In the genomic region with DNA sequence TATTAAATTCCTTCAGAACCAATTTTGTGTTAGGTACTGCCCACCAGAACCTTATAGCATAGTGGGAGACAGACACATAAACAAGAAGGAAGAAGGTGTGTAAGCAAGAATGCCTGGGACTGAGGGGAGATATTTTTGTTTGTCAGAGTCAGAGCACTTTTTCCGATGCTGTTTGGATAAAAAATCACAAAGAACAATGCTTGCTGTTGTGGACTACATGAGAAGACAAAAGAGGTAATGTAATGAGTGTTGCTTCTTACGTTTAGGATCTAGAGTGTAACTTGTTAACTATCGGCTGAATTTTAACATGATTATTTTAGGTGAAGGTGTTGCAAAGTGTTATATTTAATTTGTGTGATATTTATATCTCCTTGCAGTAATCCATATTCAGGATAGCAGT, we compare ENCODE assay signal across 28 cellular contexts.
DNase-seq lines count a peak whose midpoint lies in the region; ATAC-seq, FAIRE-seq and TF ChIP-seq lines count a peak whose summit lies in the region.
"Had no signal": no experiment of that assay in that cellular context is flagged by ENCODE, and none has a peak within 500 bp of the region (broad histone marks: within the 10 kb centered on the region; RNA-seq: fewer than 3 reads in every experiment).

No MANE protein-coding gene starts in this region.

- ATAC-seq in naive thymus-derived CD4-positive, alpha-beta T cell: no peak
- no peak for ATAC-seq in WTC11
- ATAC-seq: body of pancreas, heart left ventricle, left lobe of liver had no signal

- peak overlapping the region in 56 of 59 donors; percentile 4 to 87 (median 68) for H3K27ac ChIP-seq in dorsolateral prefrontal cortex
- no peak overlapping the region for H3K27ac ChIP-seq in naive thymus-derived CD4-positive, alpha-beta T cell (ENCODE audit: low read depth, low read length)
- H3K27ac ChIP-seq: body of pancreas, heart left ventricle, skin epidermis, stomach, transverse colon, WERI-Rb-1 had no signal

- CTCF ChIA-PET in naive thymus-derived CD4-positive, alpha-beta T cell (lab: Charles Lee): no interaction called here
- CTCF ChIA-PET in WTC11 (lab: Charles Lee): no interaction called here
- CTCF ChIA-PET in activated CD4-positive, alpha-beta memory T cell treated with anti-CD3 and anti-CD28 coated beads for 36 hours (lab: Charles Lee): no interaction called here

- TF ChIP-seq CTCF in D721Med (IDR thresholded peaks at IDR 0.05; ENCODE audit: insufficient read depth, missing control alignments) (no peak), dorsolateral prefrontal cortex (IDR thresholded peaks at IDR 0.05 in 54 of 56, conservative IDR thresholded peaks at IDR 0.05 in 2 of 56; ENCODE audit: low read depth in 1 of 56, partially characterized antibody in 56 of 56) (no peak), WTC11 (IDR thresholded peaks at IDR 0.05) (no peak)

- H3K4me1 ChIP-seq in naive thymus-derived CD4-positive, alpha-beta T cell (ENCODE audit: control insufficient read depth in 2 of 2, insufficient read depth in 2 of 2, low read length in 2 of 2): no peaks in the 10 kb centered on the region
- H3K4me1 ChIP-seq: body of pancreas, Caco-2, heart left ventricle, transverse colon had no signal

- H3K27me3 Mint-ChIP-seq in naive thymus-derived CD4-positive, alpha-beta T cell: no peaks in the 10 kb centered on the region
- H3K27me3 Mint-ChIP-seq in WTC11 (ENCODE audit: low read depth): no peaks in the 10 kb centered on the region
- H3K27me3 Mint-ChIP-seq in activated CD4-positive, alpha-beta memory T cell treated with anti-CD3 and anti-CD28 coated beads for 36 hours: no peaks in the 10 kb centered on the region
- H3K27me3 Mint-ChIP-seq: activated CD4-positive, alpha-beta T cell treated with anti-CD3 and anti-CD28 coated beads, Interleukin-2, amount 10 ng/mL, durations not matched to agents 7 days and 5 days had no signal

- peaks cover 31 to 82% (median 52%) of the 10 kb centered on the region in 3 experiments for H3K36me3 ChIP-seq in naive thymus-derived CD4-positive, alpha-beta T cell (ENCODE audit: control insufficient read depth in 2 of 3, insufficient read depth in 3 of 3, low read length in 3 of 3)

- H3K36me3 Mint-ChIP-seq in naive thymus-derived CD4-positive, alpha-beta T cell: peaks cover 12 to 51% (median 38%) of the 10 kb centered on the region in 5 donors
- H3K36me3 Mint-ChIP-seq in WTC11: peaks cover 25% of the 10 kb centered on the region
- peaks cover 16% of the 10 kb centered on the region for H3K36me3 Mint-ChIP-seq in activated CD4-positive, alpha-beta memory T cell treated with anti-CD3 and anti-CD28 coated beads for 36 hours

- H3K4me1 Mint-ChIP-seq in naive thymus-derived CD4-positive, alpha-beta T cell: peaks cover 3 to 66% (median 48%) of the 10 kb centered on the region in 7 donors
- no peaks in the 10 kb centered on the region for H3K4me1 Mint-ChIP-seq in WTC11
- peaks cover 23% of the 10 kb centered on the region for H3K4me1 Mint-ChIP-seq in activated CD4-positive, alpha-beta memory T cell treated with anti-CD3 and anti-CD28 coated beads for 36 hours (ENCODE audit: low read depth)

- H3K9me3 ChIP-seq in naive thymus-derived CD4-positive, alpha-beta T cell (ENCODE audit: control insufficient read depth in 2 of 3, low read length in 3 of 3): no peaks in the 10 kb centered on the region
- H3K9me3 ChIP-seq: body of pancreas, Caco-2, heart left ventricle, stomach, transverse colon had no signal

- no peaks in the 10 kb centered on the region for H3K27me3 ChIP-seq in dorsolateral prefrontal cortex
- no peaks in the 10 kb centered on the region for H3K27me3 ChIP-seq in naive thymus-derived CD4-positive, alpha-beta T cell (ENCODE audit: control insufficient read depth in 2 of 2, insufficient read depth in 2 of 2, low read length in 2 of 2)
- H3K27me3 ChIP-seq: body of pancreas, heart left ventricle, stomach, transverse colon had no signal

- intact Hi-C loops in dorsolateral prefrontal cortex (cut with DNase I): no loop called here
- intact Hi-C loops in naive thymus-derived CD4-positive, alpha-beta T cell (cut with micrococcal nuclease): loop anchor here in 1 of 2 donors (2.0 kb wide), 1 partner anchor 13 kb away; no protein-coding TSS in a partner anchor
- intact Hi-C loops in activated CD4-positive, alpha-beta memory T cell treated with anti-CD3 and anti-CD28 coated beads for 36 hours (cut with micrococcal nuclease): no loop called here

- POLR2A ChIA-PET in naive thymus-derived CD4-positive, alpha-beta T cell (lab: Charles Lee): no interaction called here
- POLR2A ChIA-PET in WTC11 (lab: Charles Lee): no interaction called here
- POLR2A ChIA-PET in activated CD4-positive, alpha-beta memory T cell treated with anti-CD3 and anti-CD28 coated beads for 36 hours (lab: Charles Lee): no interaction called here

- H3K4me3 Mint-ChIP-seq in naive thymus-derived CD4-positive, alpha-beta T cell: peak overlapping the region in 1 of 10 donors; percentile 5
- no peak overlapping the region for H3K4me3 Mint-ChIP-seq in WTC11
- no peak overlapping the region for H3K4me3 Mint-ChIP-seq in activated CD4-positive, alpha-beta memory T cell treated with anti-CD3 and anti-CD28 coated beads for 36 hours
- H3K4me3 Mint-ChIP-seq: activated CD4-positive, alpha-beta T cell treated with anti-CD3 and anti-CD28 coated beads, Interleukin-2, amount 10 ng/mL, durations not matched to agents 7 days and 5 days had no signal

- H3K9me3 Mint-ChIP-seq in naive thymus-derived CD4-positive, alpha-beta T cell: peaks cover 0 to 1% (median 0%) of the 10 kb centered on the region in 11 donors
- no peaks in the 10 kb centered on the region for H3K9me3 Mint-ChIP-seq in WTC11
- H3K9me3 Mint-ChIP-seq in activated CD4-positive, alpha-beta memory T cell treated with anti-CD3 and anti-CD28 coated beads for 36 hours: no peaks in the 10 kb centered on the region
- H3K9me3 Mint-ChIP-seq: activated CD4-positive, alpha-beta T cell treated with anti-CD3 and anti-CD28 coated beads, Interleukin-2, amount 10 ng/mL, durations not matched to agents 7 days and 5 days had no signal

- DNase-seq in Ammon's horn (ENCODE audit: low spot score): peak; percentile 14
- no peak for DNase-seq in D721Med (ENCODE audit: insufficient read length, low spot score)
- no peak for DNase-seq in dorsolateral prefrontal cortex
- no peak for DNase-seq in naive thymus-derived CD4-positive, alpha-beta T cell
- DNase-seq in WTC11 (ENCODE audit: low spot score): no peak
- no peak for DNase-seq in NCI-H82 (lab: John Stamatoyannopoulos, UW)
- no peak for DNase-seq in activated CD4-positive, alpha-beta memory T cell treated with anti-CD3 and anti-CD28 coated beads for 36 hours
- DNase-seq: ACHN; activated CD4-positive, alpha-beta T cell treated with anti-CD3 and anti-CD28 coated beads, Interleukin-2, amount 10 ng/mL, durations not matched to agents 7 days and 5 days; body of pancreas; Caco-2; DMS79; effector CD8-positive, alpha-beta T cell; GDM1; H7; heart left ventricle; NCI-H1048; NCI-H1694 treated with DMSO at 0.1 percent for 48 hours; NCI-H2171 treated with DMSO at 0.1 percent for 48 hours; NCI-H524 treated with DMSO at 0.1 percent for 48 hours; NK-92 treated with Interleukin-12 subunit alpha and Interleukin-12 subunit beta, amount 100 ng/mL, for 24 hours; Right ventricle myocardium superior; stomach; T1000; transverse colon; WERI-Rb-1 had no signal

- H3K27ac Mint-ChIP-seq in naive thymus-derived CD4-positive, alpha-beta T cell: peak overlapping the region in 8 of 9 donors; percentile 4 to 88 (median 62)
- no peak overlapping the region for H3K27ac Mint-ChIP-seq in WTC11
- no peak overlapping the region for H3K27ac Mint-ChIP-seq in activated CD4-positive, alpha-beta memory T cell treated with anti-CD3 and anti-CD28 coated beads for 36 hours
- H3K27ac Mint-ChIP-seq: activated CD4-positive, alpha-beta T cell treated with anti-CD3 and anti-CD28 coated beads, Interleukin-2, amount 10 ng/mL, durations not matched to agents 7 days and 5 days had no signal

- FAIRE-seq in D721Med (lab: Jason Lieb, UNC): peak; percentile 41

- H3K4me3 ChIP-seq in dorsolateral prefrontal cortex: peak overlapping the region in 24 of 59 donors; percentile 1 to 48 (median 19)
- no peak overlapping the region for H3K4me3 ChIP-seq in naive thymus-derived CD4-positive, alpha-beta T cell (ENCODE audit: low read length)
- H3K4me3 ChIP-seq: body of pancreas, heart left ventricle, skin epidermis, stomach, transverse colon had no signal

TF ChIP-seq in WTC11, 78 proteins besides CTCF, POLR2A, EP300 and RAD21 (continues in another document):
- TF ChIP-seq SP1 (CRISPR knock-in tag; conservative IDR thresholded peaks at IDR 0.05) (no peak), GRHL2 (CRISPR knock-in tag; IDR thresholded peaks at IDR 0.05; ENCODE audit: insufficient replicate concordance, severe bottlenecking) (no peak), RELA (CRISPR knock-in tag; IDR thresholded peaks at IDR 0.05; ENCODE audit: borderline replicate concordance) (no peak), FOXJ3 (CRISPR knock-in tag; IDR thresholded peaks at IDR 0.05; ENCODE audit: borderline replicate concordance) (no peak), ZNF138 (CRISPR knock-in tag; conservative IDR thresholded peaks at IDR 0.05) (no peak), ZNF232 (CRISPR knock-in tag; IDR thresholded peaks at IDR 0.05) (no peak), NFATC4 (CRISPR knock-in tag; IDR thresholded peaks at IDR 0.05) (no peak), ETV6 (CRISPR knock-in tag; IDR thresholded peaks at IDR 0.05) (no peak), FOXK1 (CRISPR knock-in tag; IDR thresholded peaks at IDR 0.05) (no peak), OVOL2 (CRISPR knock-in tag; IDR thresholded peaks at IDR 0.05; ENCODE audit: borderline replicate concordance) (no peak), NR3C1 (CRISPR knock-in tag; conservative IDR thresholded peaks at IDR 0.05; ENCODE audit: low read depth) (no peak), MYBL2 (CRISPR knock-in tag; IDR thresholded peaks at IDR 0.05) (no peak), GTF2I (CRISPR knock-in tag; conservative IDR thresholded peaks at IDR 0.05) (no peak), FOXP4 (CRISPR knock-in tag; IDR thresholded peaks at IDR 0.05) (no peak), RORB (CRISPR knock-in tag; IDR thresholded peaks at IDR 0.05) (no peak)

Comparison
In these comparisons a context has a peak if more than half of its experiments do, and no peak if none do; other contexts are left out.
1. H3K27ac Mint-ChIP-seq: peak in naive thymus-derived CD4-positive, alpha-beta T cell (8 of 9); none in WTC11 (single experiment) and activated CD4-positive, alpha-beta memory T cell treated with anti-CD3 and anti-CD28 coated beads for 36 hours (single experiment).